ENCODE assay signal across 20 cellular contexts in genomic region chrX:98605941-98606340, GRCh38.
A peak's percentile ranks its signal among the peaks of the same experiment; 100 is the strongest.
DNase-seq lines count a peak whose midpoint lies in the region; ATAC-seq and TF ChIP-seq lines count a peak whose summit lies in the region.
"Had no signal": no experiment of that assay in that cellular context is flagged by ENCODE, and none has a peak within 500 bp of the region (broad histone marks: within the 10 kb centered on the region; RNA-seq: fewer than 3 reads in every experiment).

No MANE protein-coding gene starts in this region.

- H3K27me3 Mint-ChIP-seq in WTC11 (ENCODE audit: low read depth) (no peaks in the 10 kb centered on the region), neural progenitor cell (ENCODE audit: insufficient read depth, low read depth) (peaks cover 5% of the 10 kb centered on the region)
- H3K27me3 Mint-ChIP-seq: CD4-positive, CD25-positive, alpha-beta regulatory T cell had no signal

- H3K27ac ChIP-seq in HUES48 (ENCODE audit: low read depth, low read length) (peak overlapping the region; percentile 56), neural progenitor cell (peak overlapping the region; percentile 79), esophagus muscularis mucosa (replicated peaks in 1 of 4) (no peak overlapping the region)

- H3K9me3 Mint-ChIP-seq in WTC11: no peaks in the 10 kb centered on the region
- H3K9me3 Mint-ChIP-seq in neural progenitor cell: peaks cover 11% of the 10 kb centered on the region
- H3K9me3 Mint-ChIP-seq: CD8-positive, alpha-beta memory T cell had no signal

- CTCF ChIA-PET in WTC11 (lab: Charles Lee): no interaction called here

- intact Hi-C loops in esophagus muscularis mucosa (cut with DNase I): no loop called here

- H3K9ac ChIP-seq in HUES48 (ENCODE audit: low read depth, low read length) (no peak overlapping the region), neural progenitor cell (no peak overlapping the region)

- peaks cover 87% of the 10 kb centered on the region for H3K79me2 ChIP-seq in neural progenitor cell (ENCODE audit: low read depth)

- TF ChIP-seq CTCF in WTC11 (IDR thresholded peaks at IDR 0.05) (no peak), neural progenitor cell (IDR thresholded peaks at IDR 0.05) (no peak), esophagus muscularis mucosa (IDR thresholded peaks at IDR 0.05) (no peak)

- ATAC-seq in WTC11: 0 out of 2 replicates have a peak, but pooled peaks have one; percentile 41
- ATAC-seq: GM12878, HepG2 had no signal

- POLR2A ChIA-PET in WTC11 (lab: Charles Lee): no interaction called here

- TF ChIP-seq POLR2A in esophagus muscularis mucosa (IDR thresholded peaks at IDR 0.05; ENCODE audit: low read depth): no peak

- no peak for TF ChIP-seq EP300 in esophagus muscularis mucosa (IDR thresholded peaks at IDR 0.05)

- DNase-seq in WTC11 (ENCODE audit: low spot score) (no peak), neural progenitor cell (ENCODE audit: low spot score) (no peak), HuH-7 (ENCODE audit: low spot score) (no peak), esophagus muscularis mucosa (ENCODE audit: extremely low spot score) (no peak), kidney glomerular epithelial cell (lab: John Stamatoyannopoulos, UW) (no peak)
- DNase-seq: ACHN; BE2C; C1 segment of cervical spinal cord; CD4-positive, CD25-positive, alpha-beta regulatory T cell; CD8-positive, alpha-beta memory T cell; COR-L47; DMS 273 treated with DMSO at 0.1 percent for 48 hours; DMS53; DND-41; EL; H7; KG1 had no signal

- 52% methylated on average over 1 of the region's 1 CpG for WGBS in esophagus muscularis mucosa

- H3K4me1 ChIP-seq in HUES48 (ENCODE audit: control insufficient read depth, insufficient read depth, low read length): peaks cover 35% of the 10 kb centered on the region
- H3K4me1 ChIP-seq in neural progenitor cell: peaks cover 27% of the 10 kb centered on the region
- H3K4me1 ChIP-seq in esophagus muscularis mucosa: no peaks in the 10 kb centered on the region
- H3K4me1 ChIP-seq: BE2C had no signal

- H3K27ac Mint-ChIP-seq in WTC11 (no peak overlapping the region), neural progenitor cell (no peak overlapping the region)
- H3K27ac Mint-ChIP-seq: CD4-positive, CD25-positive, alpha-beta regulatory T cell; CD8-positive, alpha-beta memory T cell had no signal

- H3K9me3 ChIP-seq in HUES48 (ENCODE audit: control insufficient read depth, insufficient read depth, low read length): no peaks in the 10 kb centered on the region
- no peaks in the 10 kb centered on the region for H3K9me3 ChIP-seq in neural progenitor cell (ENCODE audit: low read depth)
- H3K9me3 ChIP-seq in esophagus muscularis mucosa: no peaks in the 10 kb centered on the region
- H3K9me3 ChIP-seq: BE2C had no signal

- H4K20me1 ChIP-seq in neural progenitor cell (ENCODE audit: low read depth): peaks cover 13% of the 10 kb centered on the region

- no peak overlapping the region for H2AFZ ChIP-seq in neural progenitor cell (replicated peaks)

- H3K4me3 Mint-ChIP-seq in WTC11 (no peak overlapping the region), neural progenitor cell (no peak overlapping the region)
- H3K4me3 Mint-ChIP-seq: CD4-positive, CD25-positive, alpha-beta regulatory T cell; CD8-positive, alpha-beta memory T cell had no signal

- H3K4me1 Mint-ChIP-seq in WTC11 (peaks cover 59% of the 10 kb centered on the region), neural progenitor cell (peaks cover 31% of the 10 kb centered on the region)
- H3K4me1 Mint-ChIP-seq: CD4-positive, CD25-positive, alpha-beta regulatory T cell; CD8-positive, alpha-beta memory T cell had no signal

- no peaks in the 10 kb centered on the region for H3K27me3 ChIP-seq in HUES48 (ENCODE audit: control insufficient read depth, insufficient read depth, low read length)
- no peaks in the 10 kb centered on the region for H3K27me3 ChIP-seq in neural progenitor cell
- H3K27me3 ChIP-seq in esophagus muscularis mucosa: no peaks in the 10 kb centered on the region
- H3K27me3 ChIP-seq: BE2C had no signal

- H3F3A ChIP-seq in neural progenitor cell (ENCODE audit: low read depth): peaks cover 14% of the 10 kb centered on the region

- H3K36me3 ChIP-seq in HUES48 (ENCODE audit: control insufficient read depth, insufficient read depth, low read length): no peaks in the 10 kb centered on the region
- no peaks in the 10 kb centered on the region for H3K36me3 ChIP-seq in neural progenitor cell
- no peaks in the 10 kb centered on the region for H3K36me3 ChIP-seq in esophagus muscularis mucosa
- H3K36me3 ChIP-seq: BE2C had no signal

- H3K4me3 ChIP-seq in HUES48 (ENCODE audit: low read depth, low read length) (peak overlapping the region; percentile 25; the same call in 1 of the 2 replicates), neural progenitor cell (no peak overlapping the region), esophagus muscularis mucosa (no peak overlapping the region)
- H3K4me3 ChIP-seq: GM12878 had no signal

- peak overlapping the region; percentile 15 for H3K4me2 ChIP-seq in neural progenitor cell

- H3K36me3 Mint-ChIP-seq in WTC11 (no peaks in the 10 kb centered on the region; the same call in 1 of the 2 replicates), neural progenitor cell (peaks cover 28% of the 10 kb centered on the region)
- H3K36me3 Mint-ChIP-seq: CD4-positive, CD25-positive, alpha-beta regulatory T cell; CD8-positive, alpha-beta memory T cell had no signal

TF ChIP-seq in WTC11, 78 proteins besides CTCF, POLR2A, EP300 and RAD21:
- TF ChIP-seq SMAD3 (CRISPR knock-in tag; IDR thresholded peaks at IDR 0.05; ENCODE audit: borderline replicate concordance) (no peak), ZNF138 (CRISPR knock-in tag; conservative IDR thresholded peaks at IDR 0.05) (no peak), FOXP4 (CRISPR knock-in tag; IDR thresholded peaks at IDR 0.05) (no peak), AFF4 (CRISPR knock-in tag; IDR thresholded peaks at IDR 0.05; ENCODE audit: borderline replicate concordance) (no peak), HMGA2 (CRISPR knock-in tag; IDR thresholded peaks at IDR 0.05) (no peak), MLX (CRISPR knock-in tag; IDR thresholded peaks at IDR 0.05) (no peak)

Comparison
In these comparisons a context has a peak if more than half of its experiments do, and no peak if none do; other contexts are left out.
1. H3K27ac ChIP-seq: peak in HUES48 (single experiment) and neural progenitor cell (single experiment); none in esophagus muscularis mucosa (0 of 4).